8 cellular contexts compared by ENCODE assay signal in genomic region chr2:43995733-43996533, GRCh38. TPM values are rescaled to one million over a fixed set of nuclear protein-coding genes. Genes with fewer than 3 reads are reported as not detected.
DNase-seq lines count a peak whose midpoint lies in the region; ATAC-seq and TF ChIP-seq lines count a peak whose summit lies in the region.

Gene LRPPRC, minus strand, starts transcription at chr2:43995989. Its CDS starts 42 bp downstream, at chr2:43995947.

- peak in 2 of 3 donors; percentile 55 to 89 for TF ChIP-seq POLR2A in spleen (IDR thresholded peaks at IDR 0.05)

- no peaks in the 10 kb centered on the region for H3K9me3 Mint-ChIP-seq in central memory CD8-positive, alpha-beta T cell

- no peaks in the 10 kb centered on the region for H3K27me3 ChIP-seq in spleen (replicated peaks in 1 of 7)

- peaks cover 0 to 29% (median 9%) of the 10 kb centered on the region in 6 donors for H3K36me3 ChIP-seq in spleen

- H3K4me1 Mint-ChIP-seq in central memory CD8-positive, alpha-beta T cell = peaks cover 43% of the 10 kb centered on the region

- H3K36me3 Mint-ChIP-seq in central memory CD8-positive, alpha-beta T cell (ENCODE audit: insufficient read depth) = peaks cover 15% of the 10 kb centered on the region

- H3K27me3 Mint-ChIP-seq in central memory CD8-positive, alpha-beta T cell = no peaks in the 10 kb centered on the region

- 0% methylated on average over 47 to 64 of the region's 64 CpGs for WGBS in spleen, 5 donors

- TF ChIP-seq CTCF in spleen (IDR thresholded peaks at IDR 0.05 in 8 of 11, conservative IDR thresholded peaks at IDR 0.05 in 3 of 11) = no peak

- H3K4me3 ChIP-seq in spleen = peak within 1 kb of the TSS; percentile 99 to 100 (median 100)

- peak within 1 kb of the TSS; percentile 85 for H3K4me3 Mint-ChIP-seq in central memory CD8-positive, alpha-beta T cell

- ATAC-seq in GM19023 (IDR thresholded peaks at IDR 0.05; ENCODE audit: unreplicated experiment) (peak; percentile 94), HG03280 (IDR thresholded peaks at IDR 0.05; ENCODE audit: unreplicated experiment) (peak; percentile 90)
- ATAC-seq in central memory CD8-positive, alpha-beta T cell (replicated peaks; ENCODE audit: extremely low read depth, poor library complexity, severe bottlenecking) = peak; percentile 95

- H3K27ac Mint-ChIP-seq in central memory CD8-positive, alpha-beta T cell (ENCODE audit: low read depth) = peak within 1 kb of the TSS; percentile 92

- peak; percentile 96 for DNase-seq in AG08396 (ENCODE audit: low spot score)
- DNase-seq in NCI-H446 (lab: John Stamatoyannopoulos, UW) = peak; percentile 91 to 96
- DNase-seq in activated CD4-positive, CD25-positive, alpha-beta regulatory T cell treated with anti-CD3 and anti-CD28 coated beads, Interleukin-2, amount 50 U/mL, for 16 hours (ENCODE audit: low read depth, low spot score) = peak; percentile 84
- DNase-seq in central memory CD8-positive, alpha-beta T cell (ENCODE audit: low spot score in 2 of 2) = peak; percentile 76 to 84
- peak; percentile 97 for DNase-seq in inferior parietal cortex (ENCODE audit: extremely low spot score)
- DNase-seq in spleen = peak; percentile 96

- H3K27ac ChIP-seq in spleen = peak within 1 kb of the TSS; percentile 85 to 93 (median 86)

- intact Hi-C loops in spleen (cut with DNase I; ENCODE audit: low total_unique reads) = no loop called here

- H3K4me1 ChIP-seq in spleen = peaks cover 20 to 53% (median 37%) of the 10 kb centered on the region in 6 donors

- H3K9me3 ChIP-seq in spleen = no peaks in the 10 kb centered on the region

RNA-seq across cellular contexts. Expression of gene LRPPRC, which starts in this region (rescaled TPM):
- total RNA-seq in spleen = 10 to 100 TPM; 52.3 to 72.5 (median 60.3) TPM
- 10 to 100 TPM; 25.0 to 28.7 (median 27.3) TPM for polyA plus RNA-seq in spleen

Comparison
In these comparisons a context has a peak if more than half of its experiments do, and no peak if none do; other contexts are left out.
1. Peak in every context shown above with its lines: DNase-seq, ATAC-seq, H3K4me3 ChIP-seq and H3K27ac ChIP-seq.